In the genomic region with DNA sequence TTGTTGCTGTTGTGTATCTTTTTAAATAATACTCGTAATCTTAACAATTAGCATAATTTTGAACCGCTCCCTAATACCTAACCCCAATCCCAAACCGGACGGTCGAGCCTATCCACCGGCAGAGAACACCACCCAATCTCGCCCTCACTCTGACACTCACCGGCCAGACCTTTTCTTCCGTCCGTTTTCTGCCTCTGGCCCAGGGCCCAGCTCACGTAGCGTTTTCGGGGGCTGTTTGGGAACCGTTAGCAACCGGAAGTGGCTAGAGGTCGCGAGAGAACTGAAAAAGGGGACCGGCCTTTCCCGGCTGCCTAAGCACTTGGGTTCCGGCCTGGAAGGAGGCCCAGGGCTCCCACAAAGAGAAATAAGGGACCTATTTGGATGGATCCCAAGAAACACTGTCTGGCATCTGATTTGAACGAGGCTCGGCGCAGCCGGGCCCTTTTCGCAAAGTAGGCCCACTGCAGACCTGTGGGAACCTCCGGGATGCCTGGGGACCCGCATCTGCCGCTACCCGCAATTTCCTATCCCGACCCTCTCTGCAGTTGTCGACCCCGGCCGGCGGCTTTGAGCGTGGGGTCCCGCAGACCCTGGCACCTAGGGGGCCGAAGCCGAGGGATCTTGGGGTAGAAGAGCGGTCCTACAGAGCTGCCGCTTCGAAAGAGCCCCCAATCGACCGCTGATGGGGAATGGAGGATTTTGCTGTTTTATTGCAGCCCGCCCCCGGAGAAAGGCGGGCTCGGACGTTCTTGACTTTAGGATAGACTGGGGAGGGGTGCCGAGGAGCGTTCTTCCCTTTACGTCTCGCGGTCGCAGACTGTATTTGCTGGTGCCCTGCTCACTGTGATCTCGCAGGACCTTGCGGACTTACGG, we compare ENCODE assay signal across 8 cellular contexts. TPM values are rescaled to one million over a fixed set of nuclear protein-coding genes. Genes with fewer than 3 reads are reported as not detected.
DNase-seq lines count a peak whose midpoint lies in the region; FAIRE-seq and TF ChIP-seq lines count a peak whose summit lies in the region.

No MANE protein-coding gene starts in this region.

- TF ChIP-seq POLR2A in H54 (IDR thresholded peaks at IDR 0.05; ENCODE audit: low read depth, low read length) (peak; percentile 66; the same call in 1 of the 2 replicates), stomach (IDR thresholded peaks at IDR 0.05) (no peak)

- peaks cover 63% of the 10 kb centered on the region for H3K79me2 ChIP-seq in Loucy (ENCODE audit: insufficient read depth, low read length)

- intact Hi-C loops in stomach (cut with DNase I; ENCODE audit: low total_unique reads): no loop called here

- peak overlapping the region; percentile 96 for H3K4me3 Mint-ChIP-seq in neural crest cell

- peaks cover 15% of the 10 kb centered on the region for H4K20me1 ChIP-seq in Loucy (ENCODE audit: insufficient read depth, low read length, poor library complexity, severe bottlenecking)

- peak overlapping the region; percentile 98 for H2AFZ ChIP-seq in Loucy (ENCODE audit: low read length)

- peak overlapping the region; percentile 95 for H3K9ac ChIP-seq in Loucy (ENCODE audit: low read depth, low read length, poor library complexity, severe bottlenecking)

- no peaks in the 10 kb centered on the region for H3K9me3 Mint-ChIP-seq in neural crest cell

- DNase-seq in EL (peak; percentile 97), H54 (ENCODE audit: insufficient read length, low spot score) (peak; percentile 51), SHP77 treated with DMSO at 0.1 percent for 48 hours (lab: John Stamatoyannopoulos, UW) (peak; percentile 84), foreskin fibroblast (peak; percentile 93 to 97), neural crest cell (ENCODE audit: low read depth, low spot score) (peak; percentile 75), stomach (peak; percentile 89)
- peak; percentile 66 for DNase-seq in activated gamma-delta T cell treated with anti-CD3 and anti-CD28 coated beads, Interleukin-2, amount 50 U/mL, for 16 hours (ENCODE audit: low read depth)

- peak overlapping the region; percentile 92 to 94 (median 93) for H3K27ac ChIP-seq in stomach

- 0% methylated on average over 43 to 57 of the region's 57 CpGs for WGBS in stomach, 5 donors

- no peaks in the 10 kb centered on the region for H3K36me3 ChIP-seq in Loucy (ENCODE audit: insufficient read depth, low read length)
- no peaks in the 10 kb centered on the region for H3K36me3 ChIP-seq in stomach

- H3K4me3 ChIP-seq in Loucy (ENCODE audit: low read length, poor library complexity, severe bottlenecking) (peak overlapping the region; percentile 96), foreskin fibroblast (ENCODE audit: low read depth in 1 of 2, low read length in 2 of 2) (peak overlapping the region; percentile 78 to 99), stomach (peak overlapping the region; percentile 66 to 85 (median 78))

- peak overlapping the region; percentile 95 for H3K27ac Mint-ChIP-seq in neural crest cell (ENCODE audit: unreplicated experiment)

- H3K9me3 ChIP-seq in Loucy (ENCODE audit: insufficient read depth, low read depth, low read length) (no peaks in the 10 kb centered on the region), stomach (no peaks in the 10 kb centered on the region)

- no peaks in the 10 kb centered on the region for H3K27me3 ChIP-seq in Loucy (ENCODE audit: insufficient read depth, low read length, poor library complexity, severe bottlenecking)
- no peaks in the 10 kb centered on the region for H3K27me3 ChIP-seq in stomach

- peak overlapping the region; percentile 98 for H3K4me2 ChIP-seq in Loucy (ENCODE audit: low read depth, low read length, poor library complexity, severe bottlenecking)

- H3K9me2 ChIP-seq in Loucy (replicated peaks; ENCODE audit: low read depth, low read length): no peaks in the 10 kb centered on the region

- peak; percentile 87 for FAIRE-seq in H54 (lab: Jason Lieb, UNC)

- H3K4me1 ChIP-seq in Loucy (ENCODE audit: insufficient read depth, low read length, poor library complexity, severe bottlenecking) (peaks cover 47% of the 10 kb centered on the region), stomach (peaks cover 5 to 53% (median 33%) of the 10 kb centered on the region in 4 donors)

- TF ChIP-seq CTCF in Loucy (conservative IDR thresholded peaks at IDR 0.05; ENCODE audit: low read length): no peak
- no peak for TF ChIP-seq CTCF in foreskin fibroblast (IDR thresholded peaks at IDR 0.05; ENCODE audit: low read depth, low read length)
- no peak for TF ChIP-seq CTCF in neural crest cell (conservative IDR thresholded peaks at IDR 0.05)
- TF ChIP-seq CTCF in stomach (IDR thresholded peaks at IDR 0.05): no peak

- peaks cover 6% of the 10 kb centered on the region for H3K36me3 Mint-ChIP-seq in neural crest cell (ENCODE audit: low read depth)

- no peak for TF ChIP-seq EP300 in stomach (IDR thresholded peaks at IDR 0.05)

- H3K27me3 Mint-ChIP-seq in neural crest cell (ENCODE audit: low read depth): peaks cover 11% of the 10 kb centered on the region

- peaks cover 57% of the 10 kb centered on the region for H3K4me1 Mint-ChIP-seq in neural crest cell

- H3F3A ChIP-seq in Loucy (ENCODE audit: low read depth): no peaks in the 10 kb centered on the region

RNA-seq across cellular contexts. Expression of gene ZKSCAN8, which starts 4.9 kb away (rescaled TPM):
- total RNA-seq in neural crest cell (37.9 and 40.1 TPM in 2 replicates), stomach (100 to 1,000 TPM in 1 of 5 donors, 10 to 100 TPM in 3, 1 to 10 TPM in 1; 6.4 to 101 (median 17.8) TPM)
- 1 to 10 TPM; 1.8 to 2.9 (median 1.8) TPM for polyA plus RNA-seq in stomach

RNA-seq across cellular contexts. Expression of gene ZSCAN16, which starts 12.4 kb away (rescaled TPM):
- total RNA-seq in neural crest cell: 11.1 and 11.8 TPM in 2 replicates
- total RNA-seq in stomach: 1 to 10 TPM in 4 of 5 donors, not detected in 1; 3.8 to 9.0 (median 4.9) TPM
- polyA plus RNA-seq in stomach: 10 to 100 TPM in 1 of 3 donors, 1 to 10 TPM in 2; 6.1 to 13.0 (median 7.1) TPM

RNA-seq across cellular contexts. Expression of gene ZNF165, which starts 56.5 kb away (rescaled TPM):
- 0.91 and 0.98 TPM in 2 replicates for total RNA-seq in neural crest cell
- 1 to 10 TPM in 4 of 5 donors, not detected in 1; 1.2 to 4.2 (median 2.7) TPM for total RNA-seq in stomach
- polyA plus RNA-seq in stomach: 1 to 10 TPM; 1.7 to 2.3 (median 1.8) TPM

Comparison
In these comparisons a context has a peak if more than half of its experiments do, and no peak if none do; other contexts are left out.
1. Peak in every context shown above with its lines: DNase-seq, H3K4me3 ChIP-seq and H3K27ac ChIP-seq.